9 cellular contexts compared by ENCODE assay signal in the genomic region with DNA sequence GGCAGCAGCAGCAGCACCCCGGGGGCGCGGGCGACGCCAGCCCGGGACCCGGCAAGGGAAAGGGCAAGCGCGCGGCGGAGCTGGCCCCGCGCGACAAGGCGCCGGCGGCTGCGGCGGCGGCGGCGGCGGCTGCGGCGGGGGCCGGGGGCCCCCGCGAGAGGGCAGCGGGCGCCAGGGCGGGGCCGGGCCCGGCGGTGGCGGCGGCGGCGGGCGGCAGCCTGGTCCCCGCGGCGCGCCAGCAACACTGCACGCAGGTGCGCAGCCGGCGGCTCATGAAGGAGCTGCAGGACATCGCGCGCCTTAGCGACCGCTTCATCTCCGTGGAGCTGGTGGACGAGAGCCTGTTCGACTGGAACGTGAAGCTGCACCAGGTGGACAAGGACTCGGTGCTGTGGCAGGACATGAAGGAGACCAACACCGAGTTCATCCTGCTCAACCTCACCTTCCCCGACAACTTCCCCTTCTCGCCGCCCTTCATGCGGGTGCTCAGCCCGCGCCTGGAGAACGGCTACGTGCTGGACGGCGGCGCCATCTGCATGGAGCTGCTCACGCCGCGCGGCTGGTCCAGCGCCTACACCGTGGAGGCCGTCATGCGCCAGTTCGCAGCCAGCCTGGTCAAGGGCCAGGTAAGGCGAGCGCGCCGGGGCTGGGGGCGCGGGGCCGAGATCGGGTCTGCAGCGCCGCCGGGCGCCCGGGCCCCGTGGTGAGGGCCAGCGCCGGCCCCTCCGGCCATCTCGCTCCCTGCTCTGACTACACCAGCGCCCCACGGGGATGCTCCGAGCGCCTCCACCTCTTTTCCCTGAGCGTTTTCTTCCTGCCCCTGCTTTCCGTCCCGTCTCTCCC. TPM values are rescaled to one million over a fixed set of nuclear protein-coding genes. Genes with fewer than 3 reads are reported as not detected.
DNase-seq lines count a peak whose midpoint lies in the region; ATAC-seq, FAIRE-seq and TF ChIP-seq lines count a peak whose summit lies in the region.
"Had no signal": no experiment of that assay in that cellular context is flagged by ENCODE, and none has a peak within 500 bp of the region (broad histone marks: within the 10 kb centered on the region; RNA-seq: fewer than 3 reads in every experiment).

A gene with protein sequence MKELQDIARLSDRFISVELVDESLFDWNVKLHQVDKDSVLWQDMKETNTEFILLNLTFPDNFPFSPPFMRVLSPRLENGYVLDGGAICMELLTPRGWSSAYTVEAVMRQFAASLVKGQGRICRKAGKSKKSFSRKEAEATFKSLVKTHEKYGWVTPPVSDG (plus strand): TSS at position 238 of the 843 bp plus-strand sequence. CDS start 35 bp downstream, at position 273.

- no peaks in the 10 kb centered on the region for H3K9me2 ChIP-seq in Karpas-422 (replicated peaks; ENCODE audit: insufficient read depth, low read length)

- no peaks in the 10 kb centered on the region for H3K4me1 ChIP-seq in osteoblast (ENCODE audit: insufficient read depth, low read length)
- no peaks in the 10 kb centered on the region for H3K4me1 ChIP-seq in Karpas-422 (ENCODE audit: low read length)

- H3K9ac ChIP-seq in Karpas-422 (ENCODE audit: low read length), result no peak within 1 kb of the TSS

- no peak for TF ChIP-seq CTCF in GM13976 (IDR thresholded peaks at IDR 0.05; ENCODE audit: borderline replicate concordance, control extremely low read depth, extremely low read depth, insufficient read depth, missing control alignments)
- no peak for TF ChIP-seq CTCF in osteoblast (IDR thresholded peaks at IDR 0.05; ENCODE audit: extremely low read depth, low read depth, low read length)

- H3K4me2 ChIP-seq in osteoblast (ENCODE audit: insufficient read depth, low read length) (peak within 1 kb of the TSS; percentile 36), Karpas-422 (ENCODE audit: low read depth, low read length, poor library complexity, severe bottlenecking) (no peak within 1 kb of the TSS)

- no peaks in the 10 kb centered on the region for H3K9me3 Mint-ChIP-seq in activated CD4-positive, alpha-beta memory T cell treated with anti-CD3 and anti-CD28 coated beads, Interleukin-2, amount 10 ng/mL, durations not matched to agents 7 days and 5 days

- peaks cover 49% of the 10 kb centered on the region for H3K27me3 Mint-ChIP-seq in activated CD4-positive, alpha-beta memory T cell treated with anti-CD3 and anti-CD28 coated beads, Interleukin-2, amount 10 ng/mL, durations not matched to agents 7 days and 5 days

- H3K27ac ChIP-seq in osteoblast (ENCODE audit: low read depth, low read length), result no peak within 1 kb of the TSS
- H3K27ac ChIP-seq in Karpas-422 (ENCODE audit: low read length), result no peak within 1 kb of the TSS

- no peaks in the 10 kb centered on the region for H3K36me3 ChIP-seq in osteoblast (ENCODE audit: insufficient read depth, low read length)
- no peaks in the 10 kb centered on the region for H3K36me3 ChIP-seq in Karpas-422 (ENCODE audit: insufficient read depth, low read length)

- H2AFZ ChIP-seq in osteoblast (ENCODE audit: low read length), result no peak within 1 kb of the TSS
- no peak within 1 kb of the TSS for H2AFZ ChIP-seq in Karpas-422 (ENCODE audit: low read length)

- H3K9me3 ChIP-seq in osteoblast (ENCODE audit: low read depth, low read length) (no peaks in the 10 kb centered on the region), Karpas-422 (ENCODE audit: low read length) (peaks cover 6% of the 10 kb centered on the region)

- H3K4me3 ChIP-seq in osteoblast (ENCODE audit: insufficient read depth, low read length) (no peak within 1 kb of the TSS), Karpas-422 (ENCODE audit: low read length) (no peak within 1 kb of the TSS)

- peak within 1 kb of the TSS; percentile 53 for H3K4me3 Mint-ChIP-seq in activated CD4-positive, alpha-beta memory T cell treated with anti-CD3 and anti-CD28 coated beads, Interleukin-2, amount 10 ng/mL, durations not matched to agents 7 days and 5 days

- H4K20me1 ChIP-seq in osteoblast (ENCODE audit: insufficient read depth, low read length), result no peaks in the 10 kb centered on the region
- no peaks in the 10 kb centered on the region for H4K20me1 ChIP-seq in Karpas-422 (ENCODE audit: insufficient read depth, low read depth, low read length)

- peaks cover 29% of the 10 kb centered on the region for H3K27me3 ChIP-seq in osteoblast (ENCODE audit: insufficient read depth, low read length)
- H3K27me3 ChIP-seq in Karpas-422 (ENCODE audit: low read length), result peaks cover 2% of the 10 kb centered on the region; the same call in 1 of the 2 replicates

- no peaks in the 10 kb centered on the region for H3K36me3 Mint-ChIP-seq in activated CD4-positive, alpha-beta memory T cell treated with anti-CD3 and anti-CD28 coated beads, Interleukin-2, amount 10 ng/mL, durations not matched to agents 7 days and 5 days (ENCODE audit: low read depth)

- in situ Hi-C loops in GM13976 (cut with MboI; ENCODE audit: low sequenced_read_pairs, unreplicated experiment), result no loop called here

- peak; percentile 69 for ATAC-seq in HG03066 (IDR thresholded peaks at IDR 0.05; ENCODE audit: low read depth, unreplicated experiment)

- POLR2A ChIA-PET in activated CD4-positive, alpha-beta memory T cell treated with anti-CD3 and anti-CD28 coated beads, Interleukin-2, amount 10 ng/mL, durations not matched to agents 7 days and 5 days (lab: Charles Lee), result no interaction called here

- H3K79me2 ChIP-seq in osteoblast (ENCODE audit: insufficient read depth, low read length), result no peaks in the 10 kb centered on the region
- no peaks in the 10 kb centered on the region for H3K79me2 ChIP-seq in Karpas-422 (ENCODE audit: low read length)

- H3K27ac Mint-ChIP-seq in activated CD4-positive, alpha-beta memory T cell treated with anti-CD3 and anti-CD28 coated beads, Interleukin-2, amount 10 ng/mL, durations not matched to agents 7 days and 5 days, result no peak within 1 kb of the TSS

- no peak for FAIRE-seq in frontal cortex (lab: Jason Lieb, UNC)

- H3K4me1 Mint-ChIP-seq in activated CD4-positive, alpha-beta memory T cell treated with anti-CD3 and anti-CD28 coated beads, Interleukin-2, amount 10 ng/mL, durations not matched to agents 7 days and 5 days, result peaks cover 7% of the 10 kb centered on the region

- CTCF ChIA-PET in activated CD4-positive, alpha-beta memory T cell treated with anti-CD3 and anti-CD28 coated beads, Interleukin-2, amount 10 ng/mL, durations not matched to agents 7 days and 5 days (lab: Charles Lee), result no interaction called here

- DNase-seq in GM13976 (ENCODE audit: low spot score), result peak; percentile 63
- no peak for DNase-seq in activated CD4-positive, alpha-beta memory T cell treated with anti-CD3 and anti-CD28 coated beads, Interleukin-2, amount 10 ng/mL, durations not matched to agents 7 days and 5 days
- peak in 1 of 2 donors; percentile 41 for DNase-seq in frontal cortex (ENCODE audit: low spot score in 2 of 2)
- peak; percentile 84 for DNase-seq in osteoblast (ENCODE audit: insufficient read length, low spot score, missing footprints)
- DNase-seq in Karpas-422, result no peak
- no peak for DNase-seq in NCI-H1694 (lab: John Stamatoyannopoulos, UW)
- DNase-seq in ureter (ENCODE audit: low spot score), result no peak

RNA-seq across cellular contexts. Expression of the gene that starts here (rescaled TPM):
- under 1 TPM; 0.10 TPM for total RNA-seq in activated CD4-positive, alpha-beta memory T cell treated with anti-CD3 and anti-CD28 coated beads, Interleukin-2, amount 10 ng/mL, durations not matched to agents 7 days and 5 days
- total RNA-seq in frontal cortex (39.1 TPM), osteoblast (under 0.01 and 0.29 TPM in 2 replicates), ureter (0.49 TPM)
- total RNA-seq in Karpas-422 (2014; rRNA removed; shearing (Covaris generic); ENCODE audit: low replicate concordance), result not detected in 2 replicates
- total RNA-seq: renal cortical epithelial cell had no signal

Comparison
In these comparisons a context has a peak if more than half of its experiments do, and no peak if none do; other contexts are left out.
1. RNA of the gene that starts here (total RNA-seq): 39.1 TPM in frontal cortex (single experiment); 0.49 TPM in ureter (single experiment), 0.10 TPM in activated CD4-positive, alpha-beta memory T cell treated with anti-CD3 and anti-CD28 coated beads, Interleukin-2, amount 10 ng/mL, durations not matched to agents 7 days and 5 days, under 0.01 to 0.29 TPM in osteoblast and not detected in Karpas-422; every median in the first group is over 10 times any median in the second.
2. Peak in DNase-seq and H3K4me2 ChIP-seq in osteoblast; RNA of the gene not detected or under 1 TPM.